8 cellular contexts compared by ENCODE assay signal in genomic region chr7:26153823-26154783, GRCh38. TPM values are rescaled to one million over a fixed set of nuclear protein-coding genes. Genes with fewer than 3 reads are reported as not detected.
DNase-seq lines count a peak whose midpoint lies in the region; ATAC-seq and TF ChIP-seq lines count a peak whose summit lies in the region.

No MANE protein-coding gene starts in this region.

- TF ChIP-seq CTCF in GM12865 (IDR thresholded peaks at IDR 0.05; ENCODE audit: insufficient read depth, low read depth, low read length, missing control alignments) (no peak), Panc1 (IDR thresholded peaks at IDR 0.05) (no peak), coronary artery (IDR thresholded peaks at IDR 0.05) (no peak)

- no peaks in the 10 kb centered on the region for H3K27me3 ChIP-seq in Panc1 (ENCODE audit: control insufficient read depth, insufficient read depth, low read length)

- POLR2A ChIA-PET in Panc1 (lab: Charles Lee): no interaction called here

- DNase-seq in GM12865 (ENCODE audit: low read depth) (no peak), Panc1 (ENCODE audit: low read depth, low spot score) (no peak), coronary artery (ENCODE audit: low spot score) (no peak), globus pallidus (ENCODE audit: low spot score) (no peak), SKM-1 treated with dmso at 0.1 percent for 144 hours (lab: John Stamatoyannopoulos, UW; ENCODE audit: unreplicated experiment) (no peak), hepatic stellate cell (ENCODE audit: low spot score) (no peak)
- DNase-seq in natural killer cell treated with Interleukin-12 subunit alpha and Interleukin-12 subunit beta and Interleukin-15 and Interleukin-18, amount 100 ng/mL, for 72 hours (ENCODE audit: low spot score): no peak

- in situ Hi-C loops in Panc1 (cut with HindIII; ENCODE audit: low pct_unique_long_range_greater_than_20kb, low sequenced_read_pairs): no loop called here

- peaks cover 7% of the 10 kb centered on the region for H3K36me3 Mint-ChIP-seq in natural killer cell treated with Interleukin-12 subunit alpha and Interleukin-12 subunit beta and Interleukin-15 and Interleukin-18, amount 100 ng/mL, for 72 hours

- H3K4me1 Mint-ChIP-seq in natural killer cell treated with Interleukin-12 subunit alpha and Interleukin-12 subunit beta and Interleukin-15 and Interleukin-18, amount 100 ng/mL, for 72 hours (ENCODE audit: low read depth in 2 of 2): peaks cover 62 to 74% of the 10 kb centered on the region in 2 donors

- no TSS peak for BruUV-seq in Panc1 (replicated peaks; lab: Mats Ljungman, UMichigan)

- H3K9me3 ChIP-seq in Panc1 (ENCODE audit: control insufficient read depth, insufficient read depth, low read depth, low read length): no peaks in the 10 kb centered on the region

- peaks cover 38% of the 10 kb centered on the region for H3K4me1 ChIP-seq in Panc1 (ENCODE audit: control insufficient read depth, insufficient read depth, low read length)

- peak overlapping the region; percentile 96 for H3K4me3 Mint-ChIP-seq in natural killer cell treated with Interleukin-12 subunit alpha and Interleukin-12 subunit beta and Interleukin-15 and Interleukin-18, amount 100 ng/mL, for 72 hours

- intact Hi-C loops in Panc1 (cut with micrococcal nuclease; ENCODE audit: unreplicated experiment): loop anchor here (5.0 to 10.0 kb wide), 2 partner anchors 62 to 259 kb away; no protein-coding TSS in a partner anchor

- H3K27me3 Mint-ChIP-seq in natural killer cell treated with Interleukin-12 subunit alpha and Interleukin-12 subunit beta and Interleukin-15 and Interleukin-18, amount 100 ng/mL, for 72 hours: no peaks in the 10 kb centered on the region

- peak overlapping the region; percentile 97 to 98 for H3K27ac Mint-ChIP-seq in natural killer cell treated with Interleukin-12 subunit alpha and Interleukin-12 subunit beta and Interleukin-15 and Interleukin-18, amount 100 ng/mL, for 72 hours

- H3K4me3 ChIP-seq in GM12865 (ENCODE audit: low read depth, low read length) (peak overlapping the region; percentile 76), Panc1 (ENCODE audit: low read depth in 2 of 2, low read length in 2 of 2) (peak overlapping the region; percentile 53 to 88), coronary artery (peak overlapping the region; percentile 77)

- peaks cover 1% of the 10 kb centered on the region for H3K9me3 Mint-ChIP-seq in natural killer cell treated with Interleukin-12 subunit alpha and Interleukin-12 subunit beta and Interleukin-15 and Interleukin-18, amount 100 ng/mL, for 72 hours

- CTCF ChIA-PET in Panc1 (lab: Charles Lee): interaction anchor here (1.0 kb wide), 1 partner anchor 75 kb away, joined by 3 read pairs; no protein-coding TSS in a partner anchor

- peak overlapping the region; percentile 95 for H3K27ac ChIP-seq in Panc1 (ENCODE audit: low read length)
- no peak overlapping the region for H3K27ac ChIP-seq in coronary artery

- H3K36me3 ChIP-seq in Panc1 (ENCODE audit: control insufficient read depth, insufficient read depth, low read length): no peaks in the 10 kb centered on the region

- ATAC-seq in Panc1: peak; percentile 62
- peak in 1 of 2 donors; percentile 34 for ATAC-seq in natural killer cell treated with Interleukin-12 subunit alpha and Interleukin-12 subunit beta and Interleukin-15 and Interleukin-18, amount 100 ng/mL, for 72 hours
- ATAC-seq in HG02870 (IDR thresholded peaks at IDR 0.05; ENCODE audit: unreplicated experiment): no peak

RNA-seq across cellular contexts. Expression of gene NFE2L3, which starts 2.1 kb away (rescaled TPM):
- total RNA-seq in Panc1 (2021; ENCODE audit: unreplicated experiment): 78.5 TPM
- 47.6 TPM for polyA plus RNA-seq in Panc1 (2012; ENCODE audit: insufficient read length)
- 10 to 100 TPM; 21.3 to 29.1 TPM for total RNA-seq in natural killer cell treated with Interleukin-12 subunit alpha and Interleukin-12 subunit beta and Interleukin-15 and Interleukin-18, amount 100 ng/mL, for 72 hours

RNA-seq across cellular contexts. Expression of gene HNRNPA2B1, which starts 46.4 kb away (rescaled TPM):
- 819 TPM for total RNA-seq in Panc1 (2021; ENCODE audit: unreplicated experiment)
- 815 TPM for polyA plus RNA-seq in Panc1 (2012; ENCODE audit: insufficient read length)
- total RNA-seq in natural killer cell treated with Interleukin-12 subunit alpha and Interleukin-12 subunit beta and Interleukin-15 and Interleukin-18, amount 100 ng/mL, for 72 hours: 1,000 to 10,000 TPM in 1 of 2 donors, 100 to 1,000 TPM in 1; 824 to 1,096 TPM

RNA-seq across cellular contexts. Expression of gene CBX3, which starts 47.4 kb away (rescaled TPM):
- total RNA-seq in Panc1 (2021; ENCODE audit: unreplicated experiment): 308 TPM
- polyA plus RNA-seq in Panc1 (2012; ENCODE audit: insufficient read length): 136 TPM
- total RNA-seq in natural killer cell treated with Interleukin-12 subunit alpha and Interleukin-12 subunit beta and Interleukin-15 and Interleukin-18, amount 100 ng/mL, for 72 hours: 100 to 1,000 TPM; 184 to 218 TPM
